Comparison of ENCODE assay signal across 1 cellular context in the genomic region with DNA sequence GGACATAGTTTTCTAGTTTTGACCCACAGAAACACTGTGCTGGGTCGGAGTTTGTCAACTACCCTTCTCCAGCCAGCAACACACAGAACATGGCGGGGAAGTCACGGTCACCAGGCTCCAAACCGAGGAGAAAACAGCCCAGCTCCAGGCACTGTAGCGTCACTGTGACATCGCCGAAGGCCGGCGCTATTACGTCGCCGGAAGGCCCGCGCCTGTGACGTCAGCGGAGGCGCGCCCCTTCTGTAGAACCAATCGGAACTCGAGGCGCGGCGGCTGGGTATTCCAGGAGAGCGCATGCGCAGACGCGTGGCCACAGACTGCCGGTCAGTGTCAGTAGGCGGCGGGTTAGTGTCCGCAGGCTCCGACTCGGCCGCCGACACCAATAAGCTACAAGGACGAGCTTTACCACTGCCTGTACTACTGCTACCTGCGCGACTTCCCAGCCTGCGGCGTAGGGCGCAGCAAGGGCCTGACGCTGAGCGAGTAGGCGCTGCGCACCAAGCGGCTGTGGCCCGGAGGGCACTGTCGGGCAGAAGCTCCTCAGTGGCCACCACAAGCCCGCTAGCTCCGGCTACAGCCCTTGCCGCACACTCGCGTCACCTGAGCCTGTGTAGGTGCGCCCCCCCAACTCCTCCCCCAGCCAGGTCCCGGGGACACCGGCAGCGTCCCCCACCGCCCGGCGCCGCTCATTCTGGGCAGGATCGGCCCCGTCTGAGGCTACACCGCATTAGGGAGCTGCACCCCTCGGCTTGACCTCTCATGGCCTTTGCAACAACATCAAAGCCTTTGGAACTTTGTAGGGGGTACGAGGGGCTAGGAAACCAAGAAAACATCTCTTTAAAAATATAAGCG.
TF ChIP-seq lines count a peak whose summit lies in the region.

No MANE protein-coding gene starts in this region.

TF ChIP-seq in HepG2, 621 proteins besides CTCF, POLR2A, EP300 and RAD21 (continued from another document):
- TF ChIP-seq, protein P1, sequence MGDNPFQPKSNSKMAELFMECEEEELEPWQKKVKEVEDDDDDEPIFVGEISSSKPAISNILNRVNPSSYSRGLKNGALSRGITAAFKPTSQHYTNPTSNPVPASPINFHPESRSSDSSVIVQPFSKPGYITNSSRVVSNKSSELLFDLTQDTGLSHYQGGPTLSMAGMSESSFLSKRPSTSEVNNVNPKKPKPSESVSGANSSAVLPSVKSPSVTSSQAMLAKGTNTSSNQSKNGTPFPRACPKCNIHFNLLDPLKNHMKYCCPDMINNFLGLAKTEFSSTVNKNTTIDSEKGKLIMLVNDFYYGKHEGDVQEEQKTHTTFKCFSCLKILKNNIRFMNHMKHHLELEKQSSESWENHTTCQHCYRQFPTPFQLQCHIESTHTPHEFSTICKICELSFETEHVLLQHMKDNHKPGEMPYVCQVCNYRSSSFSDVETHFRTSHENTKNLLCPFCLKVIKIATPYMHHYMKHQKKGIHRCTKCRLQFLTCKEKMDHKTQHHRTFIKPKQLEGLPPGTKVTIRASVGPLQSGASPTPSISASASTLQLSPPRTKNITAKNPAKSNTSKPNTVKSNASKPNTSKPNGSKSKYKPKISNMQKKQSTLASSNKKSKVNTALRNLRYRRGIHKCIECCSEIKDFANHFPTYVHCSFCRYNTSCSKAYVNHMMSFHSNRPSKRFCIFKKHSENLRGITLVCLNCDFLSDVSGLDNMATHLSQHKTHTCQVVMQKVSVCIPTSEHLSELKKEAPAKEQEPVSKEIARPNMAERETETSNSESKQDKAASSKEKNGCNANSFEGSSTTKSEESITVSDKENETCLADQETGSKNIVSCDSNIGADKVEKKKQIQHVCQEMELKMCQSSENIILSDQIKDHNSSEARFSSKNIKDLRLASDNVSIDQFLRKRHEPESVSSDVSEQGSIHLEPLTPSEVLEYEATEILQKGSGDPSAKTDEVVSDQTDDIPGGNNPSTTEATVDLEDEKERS (CRISPR knock-in tag; IDR thresholded peaks at IDR 0.05): no peak
- TF ChIP-seq, protein P2, sequence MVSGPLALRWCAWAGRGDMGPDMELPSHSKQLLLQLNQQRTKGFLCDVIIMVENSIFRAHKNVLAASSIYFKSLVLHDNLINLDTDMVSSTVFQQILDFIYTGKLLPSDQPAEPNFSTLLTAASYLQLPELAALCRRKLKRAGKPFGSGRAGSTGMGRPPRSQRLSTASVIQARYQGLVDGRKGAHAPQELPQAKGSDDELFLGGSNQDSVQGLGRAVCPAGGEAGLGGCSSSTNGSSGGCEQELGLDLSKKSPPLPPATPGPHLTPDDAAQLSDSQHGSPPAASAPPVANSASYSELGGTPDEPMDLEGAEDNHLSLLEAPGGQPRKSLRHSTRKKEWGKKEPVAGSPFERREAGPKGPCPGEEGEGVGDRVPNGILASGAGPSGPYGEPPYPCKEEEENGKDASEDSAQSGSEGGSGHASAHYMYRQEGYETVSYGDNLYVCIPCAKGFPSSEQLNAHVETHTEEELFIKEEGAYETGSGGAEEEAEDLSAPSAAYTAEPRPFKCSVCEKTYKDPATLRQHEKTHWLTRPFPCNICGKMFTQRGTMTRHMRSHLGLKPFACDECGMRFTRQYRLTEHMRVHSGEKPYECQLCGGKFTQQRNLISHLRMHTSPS (CRISPR knock-in tag; IDR thresholded peaks at IDR 0.05; ENCODE audit: low read depth): peak; percentile 55; the same call in 1 of the 2 replicates
- TF ChIP-seq PCBP2 (optimal IDR thresholded peaks at IDR 0.05; ENCODE audit: low read depth, low read length, poor library complexity, severe bottlenecking) (no peak), ZNF83 (CRISPR knock-in tag; IDR thresholded peaks at IDR 0.05; ENCODE audit: borderline replicate concordance) (no peak), SMAD9 (CRISPR knock-in tag; IDR thresholded peaks at IDR 0.05) (no peak), ISX (CRISPR knock-in tag; conservative IDR thresholded peaks at IDR 0.05) (no peak), ZFP82 (CRISPR knock-in tag; IDR thresholded peaks at IDR 0.05; ENCODE audit: borderline replicate concordance) (0 out of 2 replicates have a peak, but pooled peaks have one; percentile 56), U2AF2 (IDR thresholded peaks at IDR 0.05; ENCODE audit: low read depth, low read length) (no peak), SIN3A (IDR thresholded peaks at IDR 0.05; ENCODE audit: borderline replicate concordance, low read depth, low read length) (no peak), GPN1 (CRISPR knock-in tag; IDR thresholded peaks at IDR 0.05; ENCODE audit: borderline replicate concordance) (no peak), MXD4 (CRISPR knock-in tag; IDR thresholded peaks at IDR 0.05) (0 out of 2 replicates have a peak, but pooled peaks have one; percentile 33), MZF1 (CRISPR knock-in tag; IDR thresholded peaks at IDR 0.05; ENCODE audit: borderline replicate concordance) (no peak), CEBPG (CRISPR knock-in tag; IDR thresholded peaks at IDR 0.05) (no peak)
- TF ChIP-seq, protein P3, sequence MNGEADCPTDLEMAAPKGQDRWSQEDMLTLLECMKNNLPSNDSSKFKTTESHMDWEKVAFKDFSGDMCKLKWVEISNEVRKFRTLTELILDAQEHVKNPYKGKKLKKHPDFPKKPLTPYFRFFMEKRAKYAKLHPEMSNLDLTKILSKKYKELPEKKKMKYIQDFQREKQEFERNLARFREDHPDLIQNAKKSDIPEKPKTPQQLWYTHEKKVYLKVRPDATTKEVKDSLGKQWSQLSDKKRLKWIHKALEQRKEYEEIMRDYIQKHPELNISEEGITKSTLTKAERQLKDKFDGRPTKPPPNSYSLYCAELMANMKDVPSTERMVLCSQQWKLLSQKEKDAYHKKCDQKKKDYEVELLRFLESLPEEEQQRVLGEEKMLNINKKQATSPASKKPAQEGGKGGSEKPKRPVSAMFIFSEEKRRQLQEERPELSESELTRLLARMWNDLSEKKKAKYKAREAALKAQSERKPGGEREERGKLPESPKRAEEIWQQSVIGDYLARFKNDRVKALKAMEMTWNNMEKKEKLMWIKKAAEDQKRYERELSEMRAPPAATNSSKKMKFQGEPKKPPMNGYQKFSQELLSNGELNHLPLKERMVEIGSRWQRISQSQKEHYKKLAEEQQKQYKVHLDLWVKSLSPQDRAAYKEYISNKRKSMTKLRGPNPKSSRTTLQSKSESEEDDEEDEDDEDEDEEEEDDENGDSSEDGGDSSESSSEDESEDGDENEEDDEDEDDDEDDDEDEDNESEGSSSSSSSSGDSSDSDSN (CRISPR knock-in tag; IDR thresholded peaks at IDR 0.05): peak; percentile 95
- TF ChIP-seq, protein P4, sequence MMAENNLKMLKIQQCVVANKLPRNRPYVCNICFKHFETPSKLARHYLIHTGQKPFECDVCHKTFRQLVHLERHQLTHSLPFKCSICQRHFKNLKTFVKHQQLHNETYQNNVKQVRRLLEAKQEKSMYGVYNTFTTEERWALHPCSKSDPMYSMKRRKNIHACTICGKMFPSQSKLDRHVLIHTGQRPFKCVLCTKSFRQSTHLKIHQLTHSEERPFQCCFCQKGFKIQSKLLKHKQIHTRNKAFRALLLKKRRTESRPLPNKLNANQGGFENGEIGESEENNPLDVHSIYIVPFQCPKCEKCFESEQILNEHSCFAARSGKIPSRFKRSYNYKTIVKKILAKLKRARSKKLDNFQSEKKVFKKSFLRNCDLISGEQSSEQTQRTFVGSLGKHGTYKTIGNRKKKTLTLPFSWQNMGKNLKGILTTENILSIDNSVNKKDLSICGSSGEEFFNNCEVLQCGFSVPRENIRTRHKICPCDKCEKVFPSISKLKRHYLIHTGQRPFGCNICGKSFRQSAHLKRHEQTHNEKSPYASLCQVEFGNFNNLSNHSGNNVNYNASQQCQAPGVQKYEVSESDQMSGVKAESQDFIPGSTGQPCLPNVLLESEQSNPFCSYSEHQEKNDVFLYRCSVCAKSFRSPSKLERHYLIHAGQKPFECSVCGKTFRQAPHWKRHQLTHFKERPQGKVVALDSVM (CRISPR knock-in tag; IDR thresholded peaks at IDR 0.05): 0 out of 2 replicates have a peak, but pooled peaks have one; percentile 40
- TF ChIP-seq, protein P5, sequence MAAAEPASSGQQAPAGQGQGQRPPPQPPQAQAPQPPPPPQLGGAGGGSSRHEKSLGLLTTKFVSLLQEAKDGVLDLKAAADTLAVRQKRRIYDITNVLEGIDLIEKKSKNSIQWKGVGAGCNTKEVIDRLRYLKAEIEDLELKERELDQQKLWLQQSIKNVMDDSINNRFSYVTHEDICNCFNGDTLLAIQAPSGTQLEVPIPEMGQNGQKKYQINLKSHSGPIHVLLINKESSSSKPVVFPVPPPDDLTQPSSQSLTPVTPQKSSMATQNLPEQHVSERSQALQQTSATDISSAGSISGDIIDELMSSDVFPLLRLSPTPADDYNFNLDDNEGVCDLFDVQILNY (CRISPR knock-in tag; conservative IDR thresholded peaks at IDR 0.05): no peak
